Comparison of ENCODE assay signal across 16 cellular contexts in genomic region chr7:5553298-5553877, GRCh38. TPM values are rescaled to one million over a fixed set of nuclear protein-coding genes. Genes with fewer than 3 reads are reported as not detected.
DNase-seq lines count a peak whose midpoint lies in the region; ATAC-seq and TF ChIP-seq lines count a peak whose summit lies in the region.
"Had no signal": no experiment of that assay in that cellular context is flagged by ENCODE, and none has a peak within 500 bp of the region (broad histone marks: within the 10 kb centered on the region; RNA-seq: fewer than 3 reads in every experiment).

No MANE protein-coding gene starts in this region.

- H3K9me3 ChIP-seq in mucosa of descending colon = no peaks in the 10 kb centered on the region
- H3K9me3 ChIP-seq: adrenal gland, esophagus squamous epithelium had no signal

- peaks cover 17% of the 10 kb centered on the region for H3K4me1 Mint-ChIP-seq in WTC11

- POLR2A ChIA-PET in WTC11 (lab: Charles Lee) = no interaction called here

- H3K27me3 ChIP-seq in H7 (ENCODE audit: control insufficient read depth, insufficient read depth, low read length) = no peaks in the 10 kb centered on the region
- H3K27me3 ChIP-seq: adrenal gland, esophagus squamous epithelium had no signal

- H3K9me3 Mint-ChIP-seq in WTC11 = no peaks in the 10 kb centered on the region
- H3K9me3 Mint-ChIP-seq: neural crest cell had no signal

- H3K4me1 ChIP-seq in mucosa of descending colon (ENCODE audit: low read depth) = peaks cover 39% of the 10 kb centered on the region

- intact Hi-C loops in mucosa of descending colon (cut with DNase I, micrococcal nuclease) = no loop called here

- DNase-seq in AG08395 (ENCODE audit: low spot score) = peak; percentile 53
- peak; percentile 30 for DNase-seq in H7
- no peak for DNase-seq in WTC11 (ENCODE audit: low spot score)
- DNase-seq in mucosa of descending colon = peak; percentile 66 to 78 (median 73)
- DNase-seq in stimulated activated CD4-positive, alpha-beta T cell treated with anti-CD3 and anti-CD28 coated beads, Interleukin-15, amount 100 ng/mL, for 24 hours = no peak
- DNase-seq in NCI-H128 (lab: John Stamatoyannopoulos, UW; ENCODE audit: unreplicated experiment) = no peak
- DNase-seq: adrenal gland, cerebellar nuclear complex, esophagus squamous epithelium, hypothalamus, NCI-H1105 had no signal

- ATAC-seq in WTC11 (no peak), mucosa of descending colon (peak; percentile 15), GM18505 (IDR thresholded peaks at IDR 0.05; ENCODE audit: unreplicated experiment) (no peak), HG03460 (IDR thresholded peaks at IDR 0.05; ENCODE audit: unreplicated experiment) (no peak)
- ATAC-seq: activated CD4-positive, CD25-positive, alpha-beta regulatory T cell treated with anti-CD3 and anti-CD28 coated beads, Interleukin-2, amount 50 U/mL, for 24 hours had no signal

- H3K4me3 ChIP-seq in H7 (ENCODE audit: insufficient read depth, low read depth, low read length) (no peak overlapping the region), mucosa of descending colon (no peak overlapping the region)
- H3K4me3 ChIP-seq: adrenal gland, esophagus squamous epithelium, smooth muscle cell had no signal

- H3K27ac Mint-ChIP-seq in WTC11 = no peak overlapping the region

- no peak for TF ChIP-seq POLR2A in GM18505 (IDR thresholded peaks at IDR 0.05; ENCODE audit: borderline replicate concordance, extremely low read depth, insufficient read depth, insufficient read length)

- H3K27me3 Mint-ChIP-seq in WTC11 (ENCODE audit: low read depth) = no peaks in the 10 kb centered on the region; the same call in 1 of the 2 replicates

- H3K36me3 Mint-ChIP-seq in WTC11 = no peaks in the 10 kb centered on the region

- no peak for TF ChIP-seq CTCF in WTC11 (IDR thresholded peaks at IDR 0.05)
- TF ChIP-seq CTCF in mucosa of descending colon (IDR thresholded peaks at IDR 0.05) = no peak

- CTCF ChIA-PET in WTC11 (lab: Charles Lee) = interaction anchor here (1.0 to 1.5 kb wide), 3 partner anchors 56 to 112 kb away, joined by 3 to 7 read pairs (median 5); no protein-coding TSS in a partner anchor

- H3K4me3 Mint-ChIP-seq in WTC11 = no peak overlapping the region

- H3K36me3 ChIP-seq in H7 (replicated peaks; ENCODE audit: control insufficient read depth, insufficient read depth, low read length) (no peaks in the 10 kb centered on the region), mucosa of descending colon (ENCODE audit: low read depth) (no peaks in the 10 kb centered on the region)
- H3K36me3 ChIP-seq: adrenal gland, esophagus squamous epithelium had no signal

TF ChIP-seq in WTC11, 78 proteins besides CTCF, POLR2A, EP300 and RAD21:
- TF ChIP-seq ZNF121 (CRISPR knock-in tag; IDR thresholded peaks at IDR 0.05) = peak; percentile 60
- no peak for TF ChIP-seq ARID4B (CRISPR knock-in tag; IDR thresholded peaks at IDR 0.05; ENCODE audit: borderline replicate concordance)
- TF ChIP-seq GABPB1 (CRISPR knock-in tag; IDR thresholded peaks at IDR 0.05) = no peak
TF ChIP-seq in WTC11: peak in this region for 1.

RNA-seq across cellular contexts. Expression of gene ACTB, which starts 23.0 kb away (rescaled TPM):
- total RNA-seq in H7 (2014; rRNA removed; shearing (Covaris generic)) = 5,240 and 5,611 TPM in 2 replicates
- 4,967 to 5,221 TPM (median 5,193 TPM) in 3 replicates for total RNA-seq in WTC11 (2021)
- total RNA-seq in mucosa of descending colon = 1,000 to 10,000 TPM; 4,159 to 6,919 (median 5,576) TPM

RNA-seq across cellular contexts. Expression of gene FSCN1, which starts 39.2 kb away (rescaled TPM):
- total RNA-seq in H7 (2014; rRNA removed; shearing (Covaris generic)) = 725 and 892 TPM in 2 replicates
- total RNA-seq in WTC11 (2021) (459 to 481 TPM (median 480 TPM) in 3 replicates), mucosa of descending colon (10 to 100 TPM in 2 of 3 donors, 1 to 10 TPM in 1; 5.5 to 17.3 (median 12.7) TPM)

RNA-seq across cellular contexts. Expression of gene FBXL18, which starts 39.8 kb away (rescaled TPM):
- 8.2 and 8.3 TPM in 2 replicates for total RNA-seq in H7 (2014; rRNA removed; shearing (Covaris generic))
- 18.9 to 22.0 TPM (median 21.8 TPM) in 3 replicates for total RNA-seq in WTC11 (2021)
- 10 to 100 TPM in 1 of 3 donors, 1 to 10 TPM in 2; 8.5 to 10.5 (median 9.8) TPM for total RNA-seq in mucosa of descending colon

Comparison
In these comparisons a context has a peak if more than half of its experiments do, and no peak if none do; other contexts are left out.
1. DNase-seq: peak in AG08395 (single experiment), H7 (single experiment) and mucosa of descending colon (3 of 3); none in WTC11 (single experiment), stimulated activated CD4-positive, alpha-beta T cell treated with anti-CD3 and anti-CD28 coated beads, Interleukin-15, amount 100 ng/mL, for 24 hours (single experiment) and NCI-H128 (single experiment).
2. RNA of gene FSCN1, which starts 39.2 kb away (total RNA-seq): 725 to 892 TPM in H7 and 459 to 481 TPM in WTC11; 5.5 to 17.3 TPM in mucosa of descending colon; every median in the first group is over 10 times any median in the second.